Comparison of ENCODE assay signal across 14 cellular contexts in the genomic region with DNA sequence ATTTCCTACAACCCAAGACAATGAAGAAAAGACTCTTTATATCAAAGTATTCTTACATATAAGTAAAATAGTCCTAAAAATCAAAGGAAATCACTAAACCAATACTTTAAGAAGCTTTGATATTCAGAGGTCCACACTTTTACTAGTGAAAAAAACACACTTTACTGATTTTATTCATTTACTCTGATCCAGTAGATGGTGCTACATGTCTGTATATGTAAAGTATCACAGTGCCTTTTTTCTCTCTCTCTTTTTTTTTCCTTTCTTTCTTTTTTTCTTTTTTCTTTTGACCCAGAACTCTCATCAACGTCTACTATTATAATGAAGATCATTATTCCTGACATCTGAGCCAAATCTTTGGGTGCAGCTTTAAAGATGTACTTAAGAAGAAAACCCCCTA. TPM values are rescaled to one million over a fixed set of nuclear protein-coding genes. Genes with fewer than 3 reads are reported as not detected.
A peak's percentile ranks its signal among the peaks of the same experiment; 100 is the strongest.
DNase-seq lines count a peak whose midpoint lies in the region; FAIRE-seq and TF ChIP-seq lines count a peak whose summit lies in the region.
"Had no signal": no experiment of that assay in that cellular context is flagged by ENCODE, and none has a peak within 500 bp of the region (broad histone marks: within the 10 kb centered on the region; RNA-seq: fewer than 3 reads in every experiment).

No MANE protein-coding gene starts in this region.

- no peaks in the 10 kb centered on the region for H3K9me3 Mint-ChIP-seq in activated T-helper 1 cell treated with anti-CD3 and anti-CD28 coated beads, Interleukin-12 subunit alpha, Interleukin-12 subunit beta, Interleukin-2, Interleukin-4 antibody, amounts not matched to agents 30 ng/mL and 10 ng/mL and 1 ng/mL, durations not matched to agents 14 hours and 24 hours and 36 hours
- H3K9me3 Mint-ChIP-seq in CD8-positive, alpha-beta memory T cell = peaks cover 0 to 2% (median 0%) of the 10 kb centered on the region in 5 donors
- H3K9me3 Mint-ChIP-seq: activated naive CD4-positive, alpha-beta T cell treated with anti-CD3 and anti-CD28 coated beads for 36 hours had no signal

- intact Hi-C loops in activated T-helper 1 cell treated with anti-CD3 and anti-CD28 coated beads, Interleukin-12 subunit alpha, Interleukin-12 subunit beta, Interleukin-2, Interleukin-4 antibody, amounts not matched to agents 30 ng/mL and 10 ng/mL and 1 ng/mL, durations not matched to agents 14 hours and 24 hours and 36 hours (cut with micrococcal nuclease) = no loop called here

- 3 to 12% (median 7%) methylated on average over 1 of the region's 1 CpG for WGBS in small intestine, 3 donors

- DNase-seq in NCI-H345 treated with DMSO at 0.1 percent for 48 hours (lab: John Stamatoyannopoulos, UW; ENCODE audit: unreplicated experiment) (peak; percentile 52), NCI-H345 (lab: John Stamatoyannopoulos, UW) (no peak), NAMALWA (ENCODE audit: low spot score) (peak; percentile 11), RKO (ENCODE audit: low spot score) (peak; percentile 16), small intestine (no peak), BE2C (no peak)
- no peak for DNase-seq in activated T-helper 1 cell treated with anti-CD3 and anti-CD28 coated beads, Interleukin-12 subunit alpha, Interleukin-12 subunit beta, Interleukin-2, Interleukin-4 antibody, amounts not matched to agents 30 ng/mL and 10 ng/mL and 1 ng/mL, durations not matched to agents 14 hours and 24 hours and 36 hours (ENCODE audit: low spot score)
- no peak for DNase-seq in CD8-positive, alpha-beta memory T cell
- DNase-seq: activated naive CD4-positive, alpha-beta T cell treated with anti-CD3 and anti-CD28 coated beads for 36 hours; islet precursor cell; midbrain; WERI-Rb-1 had no signal

- H3K36me3 ChIP-seq in small intestine (ENCODE audit: control insufficient read depth in 2 of 2, insufficient read depth in 2 of 2, low read length in 2 of 2) (no peaks in the 10 kb centered on the region), BE2C (no peaks in the 10 kb centered on the region)
- H3K36me3 ChIP-seq in CD8-positive, alpha-beta memory T cell (ENCODE audit: insufficient read depth, low read length) = no peaks in the 10 kb centered on the region
- H3K36me3 ChIP-seq: WERI-Rb-1 had no signal

- no peaks in the 10 kb centered on the region for H3K4me1 Mint-ChIP-seq in activated T-helper 1 cell treated with anti-CD3 and anti-CD28 coated beads, Interleukin-12 subunit alpha, Interleukin-12 subunit beta, Interleukin-2, Interleukin-4 antibody, amounts not matched to agents 30 ng/mL and 10 ng/mL and 1 ng/mL, durations not matched to agents 14 hours and 24 hours and 36 hours (ENCODE audit: low read depth)
- H3K4me1 Mint-ChIP-seq in CD8-positive, alpha-beta memory T cell = no peaks in the 10 kb centered on the region

- no peak for TF ChIP-seq CTCF in BE2C (IDR thresholded peaks at IDR 0.05; ENCODE audit: low read depth, low read length)

- peak; percentile 49 for FAIRE-seq in small intestine (lab: Jason Lieb, UNC)

- no peak overlapping the region for H3K27ac ChIP-seq in small intestine (ENCODE audit: low read depth in 1 of 2, low read length in 1 of 2)
- H3K27ac ChIP-seq in CD8-positive, alpha-beta memory T cell (ENCODE audit: low read depth, low read length) = no peak overlapping the region
- H3K27ac ChIP-seq: WERI-Rb-1 had no signal

- no peak overlapping the region for H3K4me3 Mint-ChIP-seq in activated T-helper 1 cell treated with anti-CD3 and anti-CD28 coated beads, Interleukin-12 subunit alpha, Interleukin-12 subunit beta, Interleukin-2, Interleukin-4 antibody, amounts not matched to agents 30 ng/mL and 10 ng/mL and 1 ng/mL, durations not matched to agents 14 hours and 24 hours and 36 hours
- no peak overlapping the region for H3K4me3 Mint-ChIP-seq in CD8-positive, alpha-beta memory T cell
- H3K4me3 Mint-ChIP-seq: activated naive CD4-positive, alpha-beta T cell treated with anti-CD3 and anti-CD28 coated beads for 36 hours had no signal

- no peak overlapping the region for H3K4me3 ChIP-seq in small intestine (ENCODE audit: low read depth in 1 of 2, low read length in 2 of 2)
- no peak overlapping the region for H3K4me3 ChIP-seq in CD8-positive, alpha-beta memory T cell (ENCODE audit: low read length)
- H3K4me3 ChIP-seq in BE2C (ENCODE audit: low read depth, low read length) = no peak overlapping the region

- peaks cover 4% of the 10 kb centered on the region for H3K27me3 Mint-ChIP-seq in activated T-helper 1 cell treated with anti-CD3 and anti-CD28 coated beads, Interleukin-12 subunit alpha, Interleukin-12 subunit beta, Interleukin-2, Interleukin-4 antibody, amounts not matched to agents 30 ng/mL and 10 ng/mL and 1 ng/mL, durations not matched to agents 14 hours and 24 hours and 36 hours (ENCODE audit: insufficient read depth)
- peaks cover 22 to 47% of the 10 kb centered on the region in 2 donors for H3K27me3 Mint-ChIP-seq in CD8-positive, alpha-beta memory T cell

- H3K4me1 ChIP-seq in small intestine (ENCODE audit: control insufficient read depth in 2 of 2, insufficient read depth in 1 of 2, low read depth in 1 of 2, low read length in 1 of 2) = no peaks in the 10 kb centered on the region
- H3K4me1 ChIP-seq in CD8-positive, alpha-beta memory T cell (ENCODE audit: insufficient read depth, low read length) = no peaks in the 10 kb centered on the region
- H3K4me1 ChIP-seq in BE2C = no peaks in the 10 kb centered on the region

- H3K36me3 Mint-ChIP-seq in activated T-helper 1 cell treated with anti-CD3 and anti-CD28 coated beads, Interleukin-12 subunit alpha, Interleukin-12 subunit beta, Interleukin-2, Interleukin-4 antibody, amounts not matched to agents 30 ng/mL and 10 ng/mL and 1 ng/mL, durations not matched to agents 14 hours and 24 hours and 36 hours (ENCODE audit: low read depth) = no peaks in the 10 kb centered on the region
- no peaks in the 10 kb centered on the region for H3K36me3 Mint-ChIP-seq in CD8-positive, alpha-beta memory T cell

- no peaks in the 10 kb centered on the region for H3K9me3 ChIP-seq in small intestine (ENCODE audit: control insufficient read depth, low read depth)
- H3K9me3 ChIP-seq in CD8-positive, alpha-beta memory T cell (ENCODE audit: low read length) = no peaks in the 10 kb centered on the region
- H3K9me3 ChIP-seq in BE2C = no peaks in the 10 kb centered on the region

- CTCF ChIA-PET in CD8-positive, alpha-beta memory T cell (lab: Charles Lee) = no interaction called here

- POLR2A ChIA-PET in CD8-positive, alpha-beta memory T cell (lab: Charles Lee) = no interaction called here

- H3K27me3 ChIP-seq in small intestine (ENCODE audit: control insufficient read depth in 2 of 2, insufficient read depth in 2 of 2, low read length in 2 of 2) (no peaks in the 10 kb centered on the region), BE2C (peaks cover 5% of the 10 kb centered on the region; the same call in 1 of the 2 replicates)
- H3K27me3 ChIP-seq in CD8-positive, alpha-beta memory T cell (ENCODE audit: insufficient read depth, low read length, poor library complexity, severe bottlenecking) = peaks cover 3% of the 10 kb centered on the region

- no peak overlapping the region for H3K27ac Mint-ChIP-seq in activated T-helper 1 cell treated with anti-CD3 and anti-CD28 coated beads, Interleukin-12 subunit alpha, Interleukin-12 subunit beta, Interleukin-2, Interleukin-4 antibody, amounts not matched to agents 30 ng/mL and 10 ng/mL and 1 ng/mL, durations not matched to agents 14 hours and 24 hours and 36 hours
- H3K27ac Mint-ChIP-seq in CD8-positive, alpha-beta memory T cell = no peak overlapping the region
- H3K27ac Mint-ChIP-seq: activated naive CD4-positive, alpha-beta T cell treated with anti-CD3 and anti-CD28 coated beads for 36 hours had no signal

RNA-seq across cellular contexts. Expression of a gene that starts 10.8 kb away (rescaled TPM):
- polyA plus RNA-seq in small intestine = under 1 TPM in 1 of 3 donors, not detected in 2; 0.09 TPM
- total RNA-seq in activated T-helper 1 cell treated with anti-CD3 and anti-CD28 coated beads, Interleukin-12 subunit alpha, Interleukin-12 subunit beta, Interleukin-2, Interleukin-4 antibody, amounts not matched to agents 30 ng/mL and 10 ng/mL and 1 ng/mL, durations not matched to agents 14 hours and 24 hours and 36 hours = not detected in 2 replicates
- not detected for total RNA-seq in CD8-positive, alpha-beta memory T cell
- not detected for polyA plus RNA-seq in CD8-positive, alpha-beta memory T cell
- polyA plus RNA-seq in BE2C (2012; ENCODE audit: insufficient read depth, insufficient read length, low read depth) = not detected
- total RNA-seq: activated naive CD4-positive, alpha-beta T cell treated with anti-CD3 and anti-CD28 coated beads for 36 hours; osteocyte had no signal
- polyA plus RNA-seq: AG04450 had no signal

Comparison
In these comparisons a context has a peak if more than half of its experiments do, and no peak if none do; other contexts are left out.
1. DNase-seq: peak in NCI-H345 treated with DMSO at 0.1 percent for 48 hours (single experiment), NAMALWA (single experiment) and RKO (single experiment); none in NCI-H345 (single experiment), small intestine (single experiment), activated T-helper 1 cell treated with anti-CD3 and anti-CD28 coated beads, Interleukin-12 subunit alpha, Interleukin-12 subunit beta, Interleukin-2, Interleukin-4 antibody, amounts not matched to agents 30 ng/mL and 10 ng/mL and 1 ng/mL, durations not matched to agents 14 hours and 24 hours and 36 hours (single experiment), CD8-positive, alpha-beta memory T cell (0 of 5) and BE2C (single experiment).